8 cellular contexts compared by ENCODE assay signal in genomic region chr7:32489788-32490126, GRCh38. TPM values are rescaled to one million over a fixed set of nuclear protein-coding genes. Genes with fewer than 3 reads are reported as not detected.
DNase-seq lines count a peak whose midpoint lies in the region; ATAC-seq, FAIRE-seq and TF ChIP-seq lines count a peak whose summit lies in the region.

No MANE protein-coding gene starts in this region.

- TF ChIP-seq CTCF in astrocyte of the cerebellum (IDR thresholded peaks at IDR 0.05; ENCODE audit: low read depth, low read length, missing control alignments), result no peak
- no peak for TF ChIP-seq CTCF in mesothelial cell of epicardium (IDR thresholded peaks at IDR 0.05; ENCODE audit: unreplicated experiment)
- TF ChIP-seq CTCF in D721Med (IDR thresholded peaks at IDR 0.05; ENCODE audit: insufficient read depth, missing control alignments), result no peak
- no peak for TF ChIP-seq CTCF in GM13976 (IDR thresholded peaks at IDR 0.05; ENCODE audit: borderline replicate concordance, control extremely low read depth, extremely low read depth, insufficient read depth, missing control alignments)

- peaks cover 14 to 36% of the 10 kb centered on the region in 2 donors for H3K36me3 Mint-ChIP-seq in CD4-positive, alpha-beta memory T cell
- peaks cover 13% of the 10 kb centered on the region for H3K36me3 Mint-ChIP-seq in mesothelial cell of epicardium

- H3K27ac ChIP-seq in CD4-positive, alpha-beta memory T cell (ENCODE audit: low read depth, low read length), result peak overlapping the region; percentile 79

- ATAC-seq in HG02943 (IDR thresholded peaks at IDR 0.05; ENCODE audit: low read depth, unreplicated experiment), result peak; percentile 12

- H3K4me1 ChIP-seq in CD4-positive, alpha-beta memory T cell (ENCODE audit: insufficient read depth, low read length), result peaks cover 25% of the 10 kb centered on the region

- H3K9me3 Mint-ChIP-seq in CD4-positive, alpha-beta memory T cell, result no peaks in the 10 kb centered on the region
- H3K9me3 Mint-ChIP-seq in mesothelial cell of epicardium, result no peaks in the 10 kb centered on the region

- peak overlapping the region; percentile 82 to 96 (median 92) for H3K4me3 Mint-ChIP-seq in CD4-positive, alpha-beta memory T cell
- H3K4me3 Mint-ChIP-seq in mesothelial cell of epicardium, result peak overlapping the region; percentile 88

- H3K27me3 Mint-ChIP-seq in CD4-positive, alpha-beta memory T cell, result no peaks in the 10 kb centered on the region
- H3K27me3 Mint-ChIP-seq in mesothelial cell of epicardium (ENCODE audit: low read depth), result no peaks in the 10 kb centered on the region

- POLR2A ChIA-PET in CD4-positive, alpha-beta memory T cell (lab: Charles Lee; ENCODE audit: partially characterized antibody), result interaction anchor here (1.1 to 1.8 kb wide), 7 partner anchors 12 to 619 kb away, joined by 3 to 14 read pairs (median 4); partner anchors contain the start of genes KBTBD2 and RP9

- CTCF ChIA-PET in CD4-positive, alpha-beta memory T cell (lab: Charles Lee; ENCODE audit: partially characterized antibody), result interaction anchor here (0.6 to 1.8 kb wide), 4 partner anchors 136 to 620 kb away, joined by 3 to 7 read pairs (median 4); partner anchors contain the start of gene RP9

- H3K27me3 ChIP-seq in CD4-positive, alpha-beta memory T cell (ENCODE audit: insufficient read depth, low read length), result no peaks in the 10 kb centered on the region

- FAIRE-seq in D721Med (lab: Jason Lieb, UNC), result no peak

- DNase-seq in CD4-positive, alpha-beta memory T cell, result no peak
- DNase-seq in astrocyte of the cerebellum (ENCODE audit: low read depth), result no peak
- no peak for DNase-seq in mesothelial cell of epicardium (ENCODE audit: low spot score in 2 of 2, unreplicated experiment in 2 of 2)
- no peak for DNase-seq in D721Med (ENCODE audit: insufficient read length, low spot score)
- no peak for DNase-seq in iPS-NIHi11 (ENCODE audit: low spot score)
- DNase-seq in GM13976 (ENCODE audit: low spot score), result no peak
- DNase-seq in amniotic stem cell (lab: John Stamatoyannopoulos, UW), result no peak

- intact Hi-C loops in CD4-positive, alpha-beta memory T cell (cut with micrococcal nuclease), result loop anchor here (1.0 to 10.0 kb wide), 7 partner anchors 63 to 640 kb away; partner anchors contain the start of genes BBS9 and NT5C3A

- H3K36me3 ChIP-seq in CD4-positive, alpha-beta memory T cell (ENCODE audit: insufficient read depth, low read length), result no peaks in the 10 kb centered on the region

- H3K4me1 Mint-ChIP-seq in CD4-positive, alpha-beta memory T cell, result peaks cover 7 to 27% (median 20%) of the 10 kb centered on the region in 4 donors
- peaks cover 11% of the 10 kb centered on the region for H3K4me1 Mint-ChIP-seq in mesothelial cell of epicardium

- peak overlapping the region; percentile 67 to 96 for H3K4me3 ChIP-seq in CD4-positive, alpha-beta memory T cell (ENCODE audit: low read length in 2 of 2)
- peak overlapping the region; percentile 73 for H3K4me3 ChIP-seq in astrocyte of the cerebellum (ENCODE audit: low read depth, low read length)

- no peaks in the 10 kb centered on the region for H3K9me3 ChIP-seq in CD4-positive, alpha-beta memory T cell (ENCODE audit: control insufficient read depth in 1 of 2, low read length in 2 of 2)

- H3K27ac Mint-ChIP-seq in CD4-positive, alpha-beta memory T cell, result peak overlapping the region; percentile 92 to 97 (median 94)
- H3K27ac Mint-ChIP-seq in mesothelial cell of epicardium, result peak overlapping the region; percentile 90

- in situ Hi-C loops in astrocyte of the cerebellum (cut with HindIII; ENCODE audit: low sequenced_read_pairs), result no loop called here
- in situ Hi-C loops in GM13976 (cut with MboI; ENCODE audit: low sequenced_read_pairs, unreplicated experiment), result loop anchor here (25.0 kb wide), 1 partner anchor 623 kb away; the partner anchor contains the start of gene RP9

RNA-seq across cellular contexts. Expression of gene LSM5, which starts 0.4 kb away (rescaled TPM):
- 10 to 100 TPM; 37.6 to 37.8 TPM for total RNA-seq in CD4-positive, alpha-beta memory T cell
- 100 to 1,000 TPM; 108 to 183 TPM for polyA plus RNA-seq in CD4-positive, alpha-beta memory T cell
- total RNA-seq in mesothelial cell of epicardium, result 48.0 to 52.0 TPM (median 51.3 TPM) in 3 replicates

RNA-seq across cellular contexts. Expression of gene AVL9, which starts 5.5 kb away (rescaled TPM):
- 10 to 100 TPM; 39.1 to 40.6 TPM for total RNA-seq in CD4-positive, alpha-beta memory T cell
- 10 to 100 TPM in 1 of 2 donors, 1 to 10 TPM in 1; 9.0 to 13.6 TPM for polyA plus RNA-seq in CD4-positive, alpha-beta memory T cell
- total RNA-seq in mesothelial cell of epicardium, result 36.8 to 39.6 TPM (median 38.5 TPM) in 3 replicates
